In genomic region chr10:22554481-22555182, GRCh38 we compare ENCODE assay signal across 10 cellular contexts.
DNase-seq lines count a peak whose midpoint lies in the region; ATAC-seq and TF ChIP-seq lines count a peak whose summit lies in the region.
"Had no signal": no experiment of that assay in that cellular context is flagged by ENCODE, and none has a peak within 500 bp of the region (broad histone marks: within the 10 kb centered on the region; RNA-seq: fewer than 3 reads in every experiment).

No MANE protein-coding gene starts in this region.

- H3K27me3 ChIP-seq in right atrium auricular region: no peaks in the 10 kb centered on the region
- H3K27me3 ChIP-seq in psoas muscle (ENCODE audit: insufficient read depth in 3 of 3, low read length in 2 of 3): no peaks in the 10 kb centered on the region

- H3K4me1 ChIP-seq in right atrium auricular region: no peaks in the 10 kb centered on the region
- peaks cover 43% of the 10 kb centered on the region for H3K4me1 ChIP-seq in psoas muscle

- H3K27ac ChIP-seq in right atrium auricular region: peak overlapping the region; percentile 53 to 66
- peak overlapping the region; percentile 90 for H3K27ac ChIP-seq in psoas muscle

- intact Hi-C loops in psoas muscle (cut with DNase I): loop anchor here (5.0 to 10.0 kb wide), 5 partner anchors 117 to 1040 kb away; partner anchors contain the start of gene COMMD3 (in 1 of the 2)

- 16 to 21% (median 18%) methylated on average over 29 of the region's 29 CpGs for WGBS in psoas muscle, 3 donors

- H3K36me3 ChIP-seq in right atrium auricular region (no peaks in the 10 kb centered on the region), psoas muscle (ENCODE audit: insufficient read depth in 1 of 2, low read depth in 1 of 2) (no peaks in the 10 kb centered on the region)

- ATAC-seq in psoas muscle (peak; percentile 62 to 80 (median 63)), GM21786 (IDR thresholded peaks at IDR 0.05; ENCODE audit: unreplicated experiment) (no peak), GM21360 (IDR thresholded peaks at IDR 0.05; ENCODE audit: unreplicated experiment) (no peak), GM18502 (IDR thresholded peaks at IDR 0.05; ENCODE audit: poor library complexity, unreplicated experiment) (no peak)

- DNase-seq in DMS79 treated with DMSO at 0.1 percent for 48 hours (lab: John Stamatoyannopoulos, UW) (peak; percentile 25), anterior cingulate cortex (lab: John Stamatoyannopoulos, UW) (peak in 53 of 58 donors; percentile 11 to 85 (median 61)), right atrium auricular region (ENCODE audit: low spot score) (peak; percentile 86), psoas muscle (peak; percentile 59 to 83), activated gamma-delta T cell treated with Interleukin-2 at 50 U/mL for 16 hours (no peak)
- DNase-seq: GDM1, NCI-H526 treated with DMSO at 0.1 percent for 48 hours had no signal

- H3K4me3 ChIP-seq in right atrium auricular region: peak overlapping the region in 1 of 2 donors; percentile 31
- peak overlapping the region; percentile 56 for H3K4me3 ChIP-seq in psoas muscle

- H3K9me3 ChIP-seq in right atrium auricular region (no peaks in the 10 kb centered on the region), psoas muscle (no peaks in the 10 kb centered on the region)

- TF ChIP-seq CTCF in right atrium auricular region (IDR thresholded peaks at IDR 0.05) (no peak), psoas muscle (IDR thresholded peaks at IDR 0.05) (no peak)

Comparison
In these comparisons a context has a peak if more than half of its experiments do, and no peak if none do; other contexts are left out.
1. ATAC-seq: peak in psoas muscle (4 of 4); none in GM21786 (single experiment), GM21360 (single experiment) and GM18502 (single experiment).